2 cellular contexts compared by ENCODE assay signal in the genomic region with DNA sequence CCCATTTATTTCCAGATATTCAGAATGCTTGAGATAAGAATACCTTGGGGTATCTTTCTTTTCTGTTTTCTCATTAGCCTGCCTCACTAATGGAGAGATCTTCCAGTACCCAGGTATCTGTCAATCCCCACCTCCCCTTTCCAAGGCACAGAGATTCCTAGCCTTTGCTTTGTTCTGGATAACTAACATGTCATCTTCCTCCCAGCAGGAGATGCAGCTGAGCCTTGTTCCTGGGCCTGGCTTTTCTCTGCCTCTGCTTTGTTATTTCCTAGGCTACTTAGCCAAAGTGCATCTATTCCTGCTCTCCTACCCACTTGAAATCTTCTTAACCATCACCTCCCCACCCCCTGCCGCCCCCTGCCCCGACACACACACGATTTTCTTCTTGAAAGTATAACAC.
A peak's percentile ranks its signal among the peaks of the same experiment; 100 is the strongest.
TF ChIP-seq lines count a peak whose summit lies in the region.

No MANE protein-coding gene starts in this region.

TF ChIP-seq in GM23338, 12 proteins besides CTCF, POLR2A, EP300 and RAD21 (continued from another document):
- TF ChIP-seq, protein P1, sequence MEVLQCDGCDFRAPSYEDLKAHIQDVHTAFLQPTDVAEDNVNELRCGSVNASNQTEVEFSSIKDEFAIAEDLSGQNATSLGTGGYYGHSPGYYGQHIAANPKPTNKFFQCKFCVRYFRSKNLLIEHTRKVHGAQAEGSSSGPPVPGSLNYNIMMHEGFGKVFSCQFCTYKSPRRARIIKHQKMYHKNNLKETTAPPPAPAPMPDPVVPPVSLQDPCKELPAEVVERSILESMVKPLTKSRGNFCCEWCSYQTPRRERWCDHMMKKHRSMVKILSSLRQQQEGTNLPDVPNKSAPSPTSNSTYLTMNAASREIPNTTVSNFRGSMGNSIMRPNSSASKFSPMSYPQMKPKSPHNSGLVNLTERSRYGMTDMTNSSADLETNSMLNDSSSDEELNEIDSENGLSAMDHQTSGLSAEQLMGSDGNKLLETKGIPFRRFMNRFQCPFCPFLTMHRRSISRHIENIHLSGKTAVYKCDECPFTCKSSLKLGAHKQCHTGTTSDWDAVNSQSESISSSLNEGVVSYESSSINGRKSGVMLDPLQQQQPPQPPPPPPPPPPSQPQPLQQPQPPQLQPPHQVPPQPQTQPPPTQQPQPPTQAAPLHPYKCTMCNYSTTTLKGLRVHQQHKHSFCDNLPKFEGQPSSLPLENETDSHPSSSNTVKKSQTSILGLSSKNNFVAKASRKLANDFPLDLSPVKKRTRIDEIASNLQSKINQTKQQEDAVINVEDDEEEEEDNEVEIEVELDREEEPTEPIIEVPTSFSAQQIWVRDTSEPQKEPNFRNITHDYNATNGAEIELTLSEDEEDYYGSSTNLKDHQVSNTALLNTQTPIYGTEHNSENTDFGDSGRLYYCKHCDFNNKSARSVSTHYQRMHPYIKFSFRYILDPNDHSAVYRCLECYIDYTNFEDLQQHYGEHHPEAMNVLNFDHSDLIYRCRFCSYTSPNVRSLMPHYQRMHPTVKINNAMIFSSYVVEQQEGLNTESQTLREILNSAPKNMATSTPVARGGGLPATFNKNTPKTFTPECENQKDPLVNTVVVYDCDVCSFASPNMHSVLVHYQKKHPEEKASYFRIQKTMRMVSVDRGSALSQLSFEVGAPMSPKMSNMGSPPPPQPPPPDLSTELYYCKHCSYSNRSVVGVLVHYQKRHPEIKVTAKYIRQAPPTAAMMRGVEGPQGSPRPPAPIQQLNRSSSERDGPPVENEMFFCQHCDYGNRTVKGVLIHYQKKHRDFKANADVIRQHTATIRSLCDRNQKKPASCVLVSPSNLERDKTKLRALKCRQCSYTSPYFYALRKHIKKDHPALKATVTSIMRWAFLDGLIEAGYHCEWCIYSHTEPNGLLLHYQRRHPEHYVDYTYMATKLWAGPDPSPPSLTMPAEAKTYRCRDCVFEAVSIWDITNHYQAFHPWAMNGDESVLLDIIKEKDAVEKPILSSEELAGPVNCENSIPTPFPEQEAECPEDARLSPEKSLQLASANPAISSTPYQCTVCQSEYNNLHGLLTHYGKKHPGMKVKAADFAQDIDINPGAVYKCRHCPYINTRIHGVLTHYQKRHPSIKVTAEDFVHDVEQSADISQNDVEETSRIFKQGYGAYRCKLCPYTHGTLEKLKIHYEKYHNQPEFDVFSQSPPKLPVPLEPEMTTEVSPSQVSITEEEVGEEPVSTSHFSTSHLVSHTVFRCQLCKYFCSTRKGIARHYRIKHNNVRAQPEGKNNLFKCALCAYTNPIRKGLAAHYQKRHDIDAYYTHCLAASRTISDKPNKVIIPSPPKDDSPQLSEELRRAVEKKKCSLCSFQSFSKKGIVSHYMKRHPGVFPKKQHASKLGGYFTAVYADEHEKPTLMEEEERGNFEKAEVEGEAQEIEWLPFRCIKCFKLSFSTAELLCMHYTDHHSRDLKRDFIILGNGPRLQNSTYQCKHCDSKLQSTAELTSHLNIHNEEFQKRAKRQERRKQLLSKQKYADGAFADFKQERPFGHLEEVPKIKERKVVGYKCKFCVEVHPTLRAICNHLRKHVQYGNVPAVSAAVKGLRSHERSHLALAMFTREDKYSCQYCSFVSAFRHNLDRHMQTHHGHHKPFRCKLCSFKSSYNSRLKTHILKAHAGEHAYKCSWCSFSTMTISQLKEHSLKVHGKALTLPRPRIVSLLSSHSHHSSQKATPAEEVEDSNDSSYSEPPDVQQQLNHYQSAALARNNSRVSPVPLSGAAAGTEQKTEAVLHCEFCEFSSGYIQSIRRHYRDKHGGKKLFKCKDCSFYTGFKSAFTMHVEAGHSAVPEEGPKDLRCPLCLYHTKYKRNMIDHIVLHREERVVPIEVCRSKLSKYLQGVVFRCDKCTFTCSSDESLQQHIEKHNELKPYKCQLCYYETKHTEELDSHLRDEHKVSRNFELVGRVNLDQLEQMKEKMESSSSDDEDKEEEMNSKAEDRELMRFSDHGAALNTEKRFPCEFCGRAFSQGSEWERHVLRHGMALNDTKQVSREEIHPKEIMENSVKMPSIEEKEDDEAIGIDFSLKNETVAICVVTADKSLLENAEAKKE (CRISPR knock-in tag; IDR thresholded peaks at IDR 0.05) = peak; percentile 98
- TF ChIP-seq EZH2phosphoT487 (IDR thresholded peaks at IDR 0.05; ENCODE audit: unreplicated experiment) = no peak

TF ChIP-seq in WTC11, 78 proteins besides CTCF, POLR2A, EP300 and RAD21 (continued from another document):
- TF ChIP-seq, protein P2, sequence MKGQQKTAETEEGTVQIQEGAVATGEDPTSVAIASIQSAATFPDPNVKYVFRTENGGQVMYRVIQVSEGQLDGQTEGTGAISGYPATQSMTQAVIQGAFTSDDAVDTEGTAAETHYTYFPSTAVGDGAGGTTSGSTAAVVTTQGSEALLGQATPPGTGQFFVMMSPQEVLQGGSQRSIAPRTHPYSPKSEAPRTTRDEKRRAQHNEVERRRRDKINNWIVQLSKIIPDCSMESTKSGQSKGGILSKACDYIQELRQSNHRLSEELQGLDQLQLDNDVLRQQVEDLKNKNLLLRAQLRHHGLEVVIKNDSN (CRISPR knock-in tag; IDR thresholded peaks at IDR 0.05) = no peak
- no peak for TF ChIP-seq IRF2 (CRISPR knock-in tag; IDR thresholded peaks at IDR 0.05; ENCODE audit: borderline replicate concordance, low read depth)
- no peak for TF ChIP-seq SMAD3 (CRISPR knock-in tag; IDR thresholded peaks at IDR 0.05; ENCODE audit: borderline replicate concordance)
- TF ChIP-seq, protein P3, sequence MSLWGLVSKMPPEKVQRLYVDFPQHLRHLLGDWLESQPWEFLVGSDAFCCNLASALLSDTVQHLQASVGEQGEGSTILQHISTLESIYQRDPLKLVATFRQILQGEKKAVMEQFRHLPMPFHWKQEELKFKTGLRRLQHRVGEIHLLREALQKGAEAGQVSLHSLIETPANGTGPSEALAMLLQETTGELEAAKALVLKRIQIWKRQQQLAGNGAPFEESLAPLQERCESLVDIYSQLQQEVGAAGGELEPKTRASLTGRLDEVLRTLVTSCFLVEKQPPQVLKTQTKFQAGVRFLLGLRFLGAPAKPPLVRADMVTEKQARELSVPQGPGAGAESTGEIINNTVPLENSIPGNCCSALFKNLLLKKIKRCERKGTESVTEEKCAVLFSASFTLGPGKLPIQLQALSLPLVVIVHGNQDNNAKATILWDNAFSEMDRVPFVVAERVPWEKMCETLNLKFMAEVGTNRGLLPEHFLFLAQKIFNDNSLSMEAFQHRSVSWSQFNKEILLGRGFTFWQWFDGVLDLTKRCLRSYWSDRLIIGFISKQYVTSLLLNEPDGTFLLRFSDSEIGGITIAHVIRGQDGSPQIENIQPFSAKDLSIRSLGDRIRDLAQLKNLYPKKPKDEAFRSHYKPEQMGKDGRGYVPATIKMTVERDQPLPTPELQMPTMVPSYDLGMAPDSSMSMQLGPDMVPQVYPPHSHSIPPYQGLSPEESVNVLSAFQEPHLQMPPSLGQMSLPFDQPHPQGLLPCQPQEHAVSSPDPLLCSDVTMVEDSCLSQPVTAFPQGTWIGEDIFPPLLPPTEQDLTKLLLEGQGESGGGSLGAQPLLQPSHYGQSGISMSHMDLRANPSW (CRISPR knock-in tag; conservative IDR thresholded peaks at IDR 0.05; ENCODE audit: low read depth) = no peak
- TF ChIP-seq, protein P4, sequence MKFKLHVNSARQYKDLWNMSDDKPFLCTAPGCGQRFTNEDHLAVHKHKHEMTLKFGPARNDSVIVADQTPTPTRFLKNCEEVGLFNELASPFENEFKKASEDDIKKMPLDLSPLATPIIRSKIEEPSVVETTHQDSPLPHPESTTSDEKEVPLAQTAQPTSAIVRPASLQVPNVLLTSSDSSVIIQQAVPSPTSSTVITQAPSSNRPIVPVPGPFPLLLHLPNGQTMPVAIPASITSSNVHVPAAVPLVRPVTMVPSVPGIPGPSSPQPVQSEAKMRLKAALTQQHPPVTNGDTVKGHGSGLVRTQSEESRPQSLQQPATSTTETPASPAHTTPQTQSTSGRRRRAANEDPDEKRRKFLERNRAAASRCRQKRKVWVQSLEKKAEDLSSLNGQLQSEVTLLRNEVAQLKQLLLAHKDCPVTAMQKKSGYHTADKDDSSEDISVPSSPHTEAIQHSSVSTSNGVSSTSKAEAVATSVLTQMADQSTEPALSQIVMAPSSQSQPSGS (CRISPR knock-in tag; IDR thresholded peaks at IDR 0.05; ENCODE audit: borderline replicate concordance, low read depth) = no peak
- TF ChIP-seq MXD4 (CRISPR knock-in tag; IDR thresholded peaks at IDR 0.05; ENCODE audit: borderline replicate concordance) = no peak
- TF ChIP-seq MYBL2 (CRISPR knock-in tag; IDR thresholded peaks at IDR 0.05) = no peak
- TF ChIP-seq TEAD1 (CRISPR knock-in tag; IDR thresholded peaks at IDR 0.05) = no peak
- TF ChIP-seq, protein P5, sequence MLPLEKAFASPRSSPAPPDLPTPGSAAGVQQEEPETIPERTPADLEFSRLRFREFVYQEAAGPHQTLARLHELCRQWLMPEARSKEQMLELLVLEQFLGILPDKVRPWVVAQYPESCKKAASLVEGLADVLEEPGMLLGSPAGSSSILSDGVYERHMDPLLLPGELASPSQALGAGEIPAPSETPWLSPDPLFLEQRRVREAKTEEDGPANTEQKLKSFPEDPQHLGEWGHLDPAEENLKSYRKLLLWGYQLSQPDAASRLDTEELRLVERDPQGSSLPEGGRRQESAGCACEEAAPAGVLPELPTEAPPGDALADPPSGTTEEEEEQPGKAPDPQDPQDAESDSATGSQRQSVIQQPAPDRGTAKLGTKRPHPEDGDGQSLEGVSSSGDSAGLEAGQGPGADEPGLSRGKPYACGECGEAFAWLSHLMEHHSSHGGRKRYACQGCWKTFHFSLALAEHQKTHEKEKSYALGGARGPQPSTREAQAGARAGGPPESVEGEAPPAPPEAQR (CRISPR knock-in tag; IDR thresholded peaks at IDR 0.05) = no peak
